Comparison of ENCODE assay signal across 8 cellular contexts in genomic region chr11:69293819-69294505, GRCh38. TPM values are rescaled to one million over a fixed set of nuclear protein-coding genes. Genes with fewer than 3 reads are reported as not detected.
DNase-seq lines count a peak whose midpoint lies in the region; ATAC-seq and TF ChIP-seq lines count a peak whose summit lies in the region.

MYEOV (plus strand) TSS chr11:69294155; CDS start chr11:69295355, 1,200 bp downstream.

- H3K4me1 Mint-ChIP-seq in activated T-cell treated with anti-CD3 and anti-CD28 coated beads, Interleukin-2, amount 50 U/mL, for 4 hours (ENCODE audit: low read depth), result peaks cover 44% of the 10 kb centered on the region

- H3K4me3 ChIP-seq in left lung, result no peak within 1 kb of the TSS
- H3K4me3 ChIP-seq in uterus, result no peak within 1 kb of the TSS

- TF ChIP-seq CTCF in left lung (IDR thresholded peaks at IDR 0.05), result no peak
- no peak for TF ChIP-seq CTCF in uterus (IDR thresholded peaks at IDR 0.05)

- no peak for ATAC-seq in activated T-cell treated with anti-CD3 and anti-CD28 coated beads, Interleukin-2, amount 50 U/mL, for 4 hours
- ATAC-seq in left lung, result peak; percentile 37
- ATAC-seq in HG03571 (IDR thresholded peaks at IDR 0.05; ENCODE audit: unreplicated experiment), result no peak
- ATAC-seq in GM18867 (IDR thresholded peaks at IDR 0.05; ENCODE audit: unreplicated experiment), result no peak

- DNase-seq in ELF-1 (ENCODE audit: low read depth, low spot score) (peak; percentile 76), M059J (ENCODE audit: low read depth) (peak; percentile 33), left lung (no peak), glomerular visceral epithelial cell (ENCODE audit: extremely low spot score) (no peak), uterus (no peak)
- peak; percentile 23 for DNase-seq in activated T-cell treated with anti-CD3 and anti-CD28 coated beads, Interleukin-2, amount 50 U/mL, for 4 hours

- no peaks in the 10 kb centered on the region for H3K36me3 Mint-ChIP-seq in activated T-cell treated with anti-CD3 and anti-CD28 coated beads, Interleukin-2, amount 50 U/mL, for 4 hours (ENCODE audit: insufficient read depth)

- H3K27me3 Mint-ChIP-seq in activated T-cell treated with anti-CD3 and anti-CD28 coated beads, Interleukin-2, amount 50 U/mL, for 4 hours (ENCODE audit: low read depth), result no peaks in the 10 kb centered on the region

- H3K27me3 ChIP-seq in left lung, result no peaks in the 10 kb centered on the region
- H3K27me3 ChIP-seq in uterus, result no peaks in the 10 kb centered on the region

- H3K9me3 ChIP-seq in left lung, result no peaks in the 10 kb centered on the region
- H3K9me3 ChIP-seq in uterus, result no peaks in the 10 kb centered on the region

- no peak within 1 kb of the TSS for H3K4me3 Mint-ChIP-seq in activated T-cell treated with anti-CD3 and anti-CD28 coated beads, Interleukin-2, amount 50 U/mL, for 4 hours

- peaks cover 31 to 66% of the 10 kb centered on the region in 2 donors for H3K4me1 ChIP-seq in left lung
- peaks cover 0 to 14% of the 10 kb centered on the region in 2 donors for H3K4me1 ChIP-seq in uterus

- intact Hi-C loops in left lung (cut with DNase I), result loop anchor here (2.0 to 10.0 kb wide), 3 partner anchors 151 to 351 kb away; partner anchors contain the start of gene CCND1 (in 2 of the 2)
- intact Hi-C loops in uterus (cut with DNase I; ENCODE audit: low total_unique reads), result loop anchor here (10.0 kb wide), 1 partner anchor 351 kb away; the partner anchor contains the start of gene CCND1

- no peaks in the 10 kb centered on the region for H3K9me3 Mint-ChIP-seq in activated T-cell treated with anti-CD3 and anti-CD28 coated beads, Interleukin-2, amount 50 U/mL, for 4 hours

- TF ChIP-seq POLR2A in uterus (IDR thresholded peaks at IDR 0.05), result no peak

- H3K36me3 ChIP-seq in left lung (no peaks in the 10 kb centered on the region), uterus (no peaks in the 10 kb centered on the region)

- no peak within 1 kb of the TSS for H3K27ac ChIP-seq in left lung
- H3K27ac ChIP-seq in uterus, result no peak within 1 kb of the TSS

RNA-seq across cellular contexts. Expression of gene MYEOV, which starts in this region (rescaled TPM):
- 2.7 TPM in 2 replicates for total RNA-seq in M059J (2014; rRNA removed; shearing (Covaris generic))
- under 1 TPM in 2 of 3 donors, not detected in 1; 0.10 to 0.50 TPM for total RNA-seq in activated T-cell treated with anti-CD3 and anti-CD28 coated beads, Interleukin-2, amount 50 U/mL, for 4 hours
- under 1 TPM; 0.47 to 0.85 TPM for total RNA-seq in left lung
- total RNA-seq in uterus, result 1 to 10 TPM in 1 of 4 donors, under 1 TPM in 1, not detected in 2; 0.35 to 1.4 TPM

Comparison
In these comparisons a context has a peak if more than half of its experiments do, and no peak if none do; other contexts are left out.
1. Peak in DNase-seq in activated T-cell treated with anti-CD3 and anti-CD28 coated beads, Interleukin-2, amount 50 U/mL, for 4 hours; RNA of the gene not detected or under 1 TPM.
2. Peak in ATAC-seq in left lung; RNA of the gene not detected or under 1 TPM.
3. DNase-seq: peak in ELF-1 (single experiment) and M059J (single experiment); none in left lung (0 of 2), glomerular visceral epithelial cell (single experiment) and uterus (0 of 2).